ENCODE assay signal across 31 cellular contexts in genomic region chr10:47247190-47248059, GRCh38. TPM values are rescaled to one million over a fixed set of nuclear protein-coding genes. Genes with fewer than 3 reads are reported as not detected.
DNase-seq lines count a peak whose midpoint lies in the region; ATAC-seq, FAIRE-seq and TF ChIP-seq lines count a peak whose summit lies in the region.
"Had no signal": no experiment of that assay in that cellular context is flagged by ENCODE, and none has a peak within 500 bp of the region (broad histone marks: within the 10 kb centered on the region; RNA-seq: fewer than 3 reads in every experiment).

No MANE protein-coding gene starts in this region.

- no peak overlapping the region for H4K8ac ChIP-seq in neuronal stem cell (ENCODE audit: low read depth, low read length)

- no peak overlapping the region for H3K4me2 ChIP-seq in neuronal stem cell (ENCODE audit: insufficient read depth, low read length, poor library complexity, severe bottlenecking)

- no peaks in the 10 kb centered on the region for H3K36me3 Mint-ChIP-seq in type B pancreatic cell

- ATAC-seq in HG03469 (IDR thresholded peaks at IDR 0.05; ENCODE audit: unreplicated experiment) = no peak
- ATAC-seq: HepG2, Panc1 had no signal

- H3K27me3 ChIP-seq in neuronal stem cell (ENCODE audit: control insufficient read depth in 3 of 3, insufficient read depth in 3 of 3, low read depth in 1 of 3, low read length in 3 of 3) (no peaks in the 10 kb centered on the region), small intestine (ENCODE audit: control insufficient read depth in 2 of 2, insufficient read depth in 2 of 2, low read length in 2 of 2) (no peaks in the 10 kb centered on the region)

- H3K4me1 Mint-ChIP-seq in type B pancreatic cell (ENCODE audit: unreplicated experiment) = peaks cover 11% of the 10 kb centered on the region

- no peak overlapping the region for H2AFZ ChIP-seq in neuronal stem cell (ENCODE audit: low read length)

- no peak overlapping the region for H3K4ac ChIP-seq in neuronal stem cell (ENCODE audit: low read length)

- no peak overlapping the region for H4K91ac ChIP-seq in neuronal stem cell (ENCODE audit: low read depth, low read length, poor library complexity)

- no peaks in the 10 kb centered on the region for H3K9me3 ChIP-seq in neuronal stem cell (replicated peaks in 1 of 2; ENCODE audit: control insufficient read depth in 2 of 2, insufficient read depth in 1 of 2, low read depth in 1 of 2, low read length in 2 of 2)
- H3K9me3 ChIP-seq in small intestine (ENCODE audit: control insufficient read depth, low read depth) = no peaks in the 10 kb centered on the region

- no peaks in the 10 kb centered on the region for H3K9me3 Mint-ChIP-seq in type B pancreatic cell

- H3K9ac ChIP-seq in neuronal stem cell (ENCODE audit: low read depth, low read length, poor library complexity) = no peak overlapping the region

- no peak overlapping the region for H3K27ac Mint-ChIP-seq in type B pancreatic cell

- no peak overlapping the region for H2AK5ac ChIP-seq in neuronal stem cell (ENCODE audit: low read depth, low read length)

- no peak for FAIRE-seq in small intestine (lab: Jason Lieb, UNC)
- FAIRE-seq: GM12892, GM19239, HepG2 had no signal

- H3K23ac ChIP-seq in neuronal stem cell (ENCODE audit: low read depth, low read length, poor library complexity) = no peak overlapping the region

- H2BK12ac ChIP-seq in neuronal stem cell (ENCODE audit: low read length) = no peak overlapping the region

- H3K36me3 ChIP-seq in neuronal stem cell (replicated peaks in 1 of 2; ENCODE audit: control insufficient read depth in 2 of 2, insufficient read depth in 2 of 2, low read length in 2 of 2) (no peaks in the 10 kb centered on the region), small intestine (ENCODE audit: control insufficient read depth in 2 of 2, insufficient read depth in 2 of 2, low read length in 2 of 2) (no peaks in the 10 kb centered on the region)

- no peak overlapping the region for H2BK15ac ChIP-seq in neuronal stem cell (ENCODE audit: low read length)

- H3K4me3 ChIP-seq in coronary artery (no peak overlapping the region), neuronal stem cell (ENCODE audit: low read length in 2 of 2) (no peak overlapping the region), small intestine (ENCODE audit: low read depth in 1 of 2, low read length in 2 of 2) (no peak overlapping the region)

- H3K4me1 ChIP-seq in neuronal stem cell (ENCODE audit: control insufficient read depth in 2 of 2, insufficient read depth in 1 of 2, low read depth in 1 of 2, low read length in 2 of 2) (peaks cover 0 to 3% of the 10 kb centered on the region in 2 donors), small intestine (ENCODE audit: control insufficient read depth in 2 of 2, insufficient read depth in 1 of 2, low read depth in 1 of 2, low read length in 1 of 2) (no peaks in the 10 kb centered on the region)

- no peak overlapping the region for H2BK5ac ChIP-seq in neuronal stem cell (ENCODE audit: low read length)

- peak; percentile 46 for DNase-seq in activated CD8-positive, alpha-beta memory T cell treated with anti-CD3 and anti-CD28 coated beads for 24 hours
- no peak for DNase-seq in activated CD8-positive, alpha-beta memory T cell treated with anti-CD3 and anti-CD28 coated beads, Interleukin-2, amount 50 U/mL, for 4 hours
- DNase-seq in coronary artery (ENCODE audit: low spot score) = peak; percentile 63
- DNase-seq in neuronal stem cell (ENCODE audit: low spot score) = no peak
- peak; percentile 60 for DNase-seq in type B pancreatic cell (ENCODE audit: extremely low spot score, unreplicated experiment)
- no peak for DNase-seq in activated CD4-positive, CD25-positive, alpha-beta regulatory T cell treated with anti-CD3 and anti-CD28 coated beads, Interleukin-2, amount 50 U/mL, for 72 hours
- DNase-seq in small intestine = no peak
- DNase-seq: 8988T, ACHN, Calu3, DMS79 treated with DMSO at 0.1 percent for 48 hours, GF-D8, Kasumi-1, NCI-H1092 treated with DMSO at 0.1 percent for 48 hours, NCI-H146, NCI-H2029, NCI-H2227 treated with DMSO at 0.1 percent for 48 hours, NCI-H526 treated with DMSO at 0.1 percent for 48 hours, SHP77 treated with DMSO at 0.1 percent for 48 hours had no signal

- peaks cover 9% of the 10 kb centered on the region for H3K27me3 Mint-ChIP-seq in type B pancreatic cell

- H3K14ac ChIP-seq in neuronal stem cell (ENCODE audit: low read length) = peak overlapping the region; percentile 57

- no peak overlapping the region for H2BK120ac ChIP-seq in neuronal stem cell (ENCODE audit: low read depth, low read length)

- H3K79me1 ChIP-seq in neuronal stem cell (ENCODE audit: low read depth, low read length) = no peaks in the 10 kb centered on the region

- no peak overlapping the region for H3K4me3 Mint-ChIP-seq in type B pancreatic cell

- H3K27ac ChIP-seq in coronary artery (peak overlapping the region; percentile 5 to 6), neuronal stem cell (replicated peaks; ENCODE audit: low read length) (no peak overlapping the region), small intestine (ENCODE audit: low read depth in 1 of 2, low read length in 1 of 2) (no peak overlapping the region)
- H3K27ac ChIP-seq: RWPE1 had no signal

- WGBS in neuronal stem cell (ENCODE audit: extremely low coverage in 2 of 2, insufficient read length in 2 of 2, insufficient replicate concordance in 1 of 2), 2 donors = no CpG with 5 or more reads among the region's 12 CpGs
- WGBS in small intestine, 3 donors = 82 to 87% (median 85%) methylated on average over 10 to 12 of the region's 12 CpGs

- no peak overlapping the region for H3K18ac ChIP-seq in neuronal stem cell (ENCODE audit: low read length)

- TF ChIP-seq CTCF in coronary artery (IDR thresholded peaks at IDR 0.05) (no peak), type B pancreatic cell (conservative IDR thresholded peaks at IDR 0.05) (no peak)

RNA-seq across cellular contexts. Expression of gene GDF10, which starts 52.6 kb away (rescaled TPM):
- 1.3 TPM for polyA plus RNA-seq in neuronal stem cell (2013, experiment 1 of 2)
- polyA plus RNA-seq in neuronal stem cell (2013, experiment 2 of 2) = 1.5 TPM
- 0.57 and 46.8 TPM in 2 replicates for total RNA-seq in type B pancreatic cell (ENCODE audit: low replicate concordance)
- polyA plus RNA-seq in small intestine = under 1 TPM in 1 of 3 donors, not detected in 2; 0.63 TPM
- total RNA-seq: Calu3, H4, HepG2, HT1080, M059J, NCI-H460, OCI-LY7 had no signal
- polyA plus RNA-seq: BJ had no signal

Comparison
In these comparisons a context has a peak if more than half of its experiments do, and no peak if none do; other contexts are left out.
1. DNase-seq: peak in activated CD8-positive, alpha-beta memory T cell treated with anti-CD3 and anti-CD28 coated beads for 24 hours (single experiment), coronary artery (single experiment) and type B pancreatic cell (single experiment); none in activated CD8-positive, alpha-beta memory T cell treated with anti-CD3 and anti-CD28 coated beads, Interleukin-2, amount 50 U/mL, for 4 hours (single experiment), neuronal stem cell (single experiment), activated CD4-positive, CD25-positive, alpha-beta regulatory T cell treated with anti-CD3 and anti-CD28 coated beads, Interleukin-2, amount 50 U/mL, for 72 hours (single experiment) and small intestine (single experiment).
2. H3K27ac ChIP-seq: peak in coronary artery (2 of 2); none in neuronal stem cell (single experiment) and small intestine (0 of 2).